In genomic region chr9:116442528-116442927, GRCh38 we compare ENCODE assay signal across 20 cellular contexts.
DNase-seq lines count a peak whose midpoint lies in the region; ATAC-seq, FAIRE-seq and TF ChIP-seq lines count a peak whose summit lies in the region.
"Had no signal": no experiment of that assay in that cellular context is flagged by ENCODE, and none has a peak within 500 bp of the region (broad histone marks: within the 10 kb centered on the region; RNA-seq: fewer than 3 reads in every experiment).

No MANE protein-coding gene starts in this region.

- no peaks in the 10 kb centered on the region for H3K9me3 ChIP-seq in HepG2 (ENCODE audit: low read length)
- H3K9me3 ChIP-seq in right lobe of liver: no peaks in the 10 kb centered on the region
- H3K9me3 ChIP-seq in K562 (replicated peaks; ENCODE audit: control insufficient read depth, insufficient read depth, low read depth, low read length): no peaks in the 10 kb centered on the region
- H3K9me3 ChIP-seq: BE2C, BLaER1 had no signal

- TF ChIP-seq POLR2A in HepG2 (IDR thresholded peaks at IDR 0.05; ENCODE audit: insufficient read depth in 1 of 2, low read depth in 2 of 2, low read length in 2 of 2) (no peak), right lobe of liver (IDR thresholded peaks at IDR 0.05) (no peak), K562 (conservative IDR thresholded peaks at IDR 0.05) (no peak)

- CTCF ChIA-PET in HepG2 (lab: Yijun Ruan, JAX; ENCODE audit: low intra/inter-chr PET ratio, low total read pairs) (no interaction called here), K562 (lab: Yijun Ruan, JAX; ENCODE audit: low intra/inter-chr PET ratio) (interaction anchor here (0.6 kb wide), 1 partner anchor 18 kb away, joined by 4 read pairs; no protein-coding TSS in a partner anchor)

- no peak overlapping the region for H2AFZ ChIP-seq in HepG2 (ENCODE audit: low read length)
- no peak overlapping the region for H2AFZ ChIP-seq in K562 (ENCODE audit: low read depth, low read length)

- H3K4me3 ChIP-seq in HepG2 (replicated peaks in 1 of 3; ENCODE audit: insufficient read depth in 1 of 3, low read depth in 2 of 3, low read length in 3 of 3): no peak overlapping the region
- H3K4me3 ChIP-seq in right lobe of liver: no peak overlapping the region
- no peak overlapping the region for H3K4me3 ChIP-seq in K562
- H3K4me3 ChIP-seq: BLaER1 had no signal

- POLR2A ChIA-PET in HepG2 (lab: Yijun Ruan, JAX): no interaction called here
- POLR2A ChIA-PET in K562 (lab: Yijun Ruan, JAX): interaction anchor here (1.2 kb wide), 1 partner anchor 20 kb away, joined by 3 read pairs; no protein-coding TSS in a partner anchor

- in situ Hi-C loops in HepG2 (cut with HindIII; ENCODE audit: extremely low pct_ligation_motif_present, low pct_unique_long_range_greater_than_20kb): no loop called here
- in situ Hi-C loops in K562 (cut with MboI): no loop called here

- H3K4me1 ChIP-seq in HepG2 (ENCODE audit: insufficient read depth, low read length) (no peaks in the 10 kb centered on the region), right lobe of liver (no peaks in the 10 kb centered on the region), K562 (replicated peaks in 1 of 2; ENCODE audit: control insufficient read depth in 2 of 2, insufficient read depth in 2 of 2, low read length in 2 of 2) (peaks cover 9 to 31% of the 10 kb centered on the region in 2 experiments; a peak in 4 of 5 replicates)
- H3K4me1 ChIP-seq: BE2C had no signal

- BruUV-seq in HepG2 (replicated peaks; lab: Mats Ljungman, UMichigan): no TSS peak
- BruUV-seq in K562 (replicated peaks; lab: Mats Ljungman, UMichigan): no TSS peak

- no peak for TF ChIP-seq EP300 in HepG2 (IDR thresholded peaks at IDR 0.05; ENCODE audit: low read depth in 2 of 2, low read length in 2 of 2)
- TF ChIP-seq EP300 in HepG2 (CRISPR knock-in tag; IDR thresholded peaks at IDR 0.05; ENCODE audit: borderline replicate concordance): no peak
- TF ChIP-seq EP300 in K562 (IDR thresholded peaks at IDR 0.05; ENCODE audit: low read length): no peak

- no peaks in the 10 kb centered on the region for H4K20me1 ChIP-seq in HepG2 (ENCODE audit: insufficient read depth, low read length)
- no peaks in the 10 kb centered on the region for H4K20me1 ChIP-seq in K562 (replicated peaks; ENCODE audit: control insufficient read depth, insufficient read depth, low read length)
- H4K20me1 ChIP-seq: BLaER1 had no signal

- H3K9me1 ChIP-seq in K562 (ENCODE audit: control insufficient read depth, insufficient read depth, low read length): no peaks in the 10 kb centered on the region

- TF ChIP-seq CTCF in HepG2 (CRISPR knock-in tag; IDR thresholded peaks at IDR 0.05): no peak
- TF ChIP-seq CTCF in right lobe of liver (IDR thresholded peaks at IDR 0.05): no peak
- no peak for TF ChIP-seq CTCF in K562 (IDR thresholded peaks at IDR 0.05 in 2 of 3, conservative IDR thresholded peaks at IDR 0.05 in 1 of 3; ENCODE audit: insufficient read depth in 2 of 3, low read depth in 1 of 3, low read length in 3 of 3)

- intact Hi-C loops in HepG2 (cut with micrococcal nuclease; ENCODE audit: unreplicated experiment) (no loop called here), right lobe of liver (cut with DNase I) (no loop called here), K562 (cut with micrococcal nuclease) (no loop called here)

- ATAC-seq in HepG2: no peak
- no peak for ATAC-seq in right lobe of liver
- no peak for ATAC-seq in K562

- H3K79me2 ChIP-seq in HepG2 (ENCODE audit: insufficient read depth, low read length) (no peaks in the 10 kb centered on the region), K562 (ENCODE audit: control insufficient read depth, insufficient read depth, low read length) (no peaks in the 10 kb centered on the region)

- H3K27ac ChIP-seq in HepG2 (ENCODE audit: extremely low read length, insufficient read depth, low read length) (no peak overlapping the region), right lobe of liver (no peak overlapping the region), K562 (ENCODE audit: extremely low read depth, low read depth, low read length) (no peak overlapping the region)
- H3K27ac ChIP-seq: 22Rv1, BLaER1 had no signal

- DNase-seq in HepG2 (ENCODE audit: low spot score) (no peak), right lobe of liver (no peak), K562 (ENCODE audit: extremely low read depth in 1 of 4, low spot score in 3 of 4) (no peak), DMS153 treated with DMSO at 0.1 percent for 48 hours (lab: John Stamatoyannopoulos, UW; ENCODE audit: unreplicated experiment) (no peak)
- no peak for DNase-seq in activated CD4-positive, alpha-beta T cell treated with anti-CD3 and anti-CD28 coated beads, Interleukin-2, amount 50 U/mL, for 1 hour
- DNase-seq: ACHN; BE2C; C1 segment of cervical spinal cord; CD4-positive, alpha-beta memory T cell; CD4-positive, CD25-positive, alpha-beta regulatory T cell; CD8-positive, alpha-beta memory T cell; COR-L47; DMS 273 treated with DMSO at 0.1 percent for 48 hours; DMS153; DMS79 treated with DMSO at 0.1 percent for 48 hours; GF-D8 had no signal

- no peak for FAIRE-seq in HepG2 (lab: Jason Lieb, UNC)
- FAIRE-seq in K562 (lab: Jason Lieb, UNC): no peak
- FAIRE-seq: G401.6, GM19239 had no signal

- H3K36me3 ChIP-seq in HepG2 (replicated peaks in 1 of 2; ENCODE audit: control insufficient read depth in 1 of 2, insufficient read depth in 2 of 2, low read length in 2 of 2) (0 out of 5 replicates have a peak, but pooled peaks cover 0 to 5% of the 10 kb centered on the region in 2 experiments), right lobe of liver (no peaks in the 10 kb centered on the region), K562 (ENCODE audit: control insufficient read depth, insufficient read depth, low read length) (no peaks in the 10 kb centered on the region)
- H3K36me3 ChIP-seq: BLaER1 had no signal

- no peak overlapping the region for H3K9ac ChIP-seq in HepG2 (ENCODE audit: insufficient read depth, low read depth, low read length)
- H3K9ac ChIP-seq in K562 (ENCODE audit: insufficient read depth in 1 of 2, low read depth in 2 of 2, low read length in 2 of 2): no peak overlapping the region
- H3K9ac ChIP-seq: BLaER1 had no signal

- TF ChIP-seq RAD21 in HepG2 (CRISPR knock-in tag; IDR thresholded peaks at IDR 0.05) (no peak), K562 (CRISPR knock-in tag; conservative IDR thresholded peaks at IDR 0.05 in 1 of 2, IDR thresholded peaks at IDR 0.05 in 1 of 2) (no peak)

- H3K27me3 ChIP-seq in HepG2 (ENCODE audit: control insufficient read depth in 1 of 2, insufficient read depth in 2 of 2, low read length in 2 of 2) (no peaks in the 10 kb centered on the region), right lobe of liver (no peaks in the 10 kb centered on the region), K562 (ENCODE audit: control insufficient read depth in 2 of 2, insufficient read depth in 2 of 2, low read length in 2 of 2) (no peaks in the 10 kb centered on the region)
- H3K27me3 ChIP-seq: BE2C, BLaER1 had no signal

- H3K4me2 ChIP-seq in HepG2 (ENCODE audit: low read depth, low read length) (no peak overlapping the region), K562 (ENCODE audit: insufficient read depth, low read length) (no peak overlapping the region)
- H3K4me2 ChIP-seq: BLaER1 had no signal

TF ChIP-seq in HepG2, 621 proteins besides CTCF, POLR2A, EP300 and RAD21 (continues in another document):
- no peak for TF ChIP-seq ZMYM2 (CRISPR knock-in tag; IDR thresholded peaks at IDR 0.05)
- TF ChIP-seq MAFF (IDR thresholded peaks at IDR 0.05; ENCODE audit: low read depth, low read length): peak; percentile 94
- TF ChIP-seq, protein P1, sequence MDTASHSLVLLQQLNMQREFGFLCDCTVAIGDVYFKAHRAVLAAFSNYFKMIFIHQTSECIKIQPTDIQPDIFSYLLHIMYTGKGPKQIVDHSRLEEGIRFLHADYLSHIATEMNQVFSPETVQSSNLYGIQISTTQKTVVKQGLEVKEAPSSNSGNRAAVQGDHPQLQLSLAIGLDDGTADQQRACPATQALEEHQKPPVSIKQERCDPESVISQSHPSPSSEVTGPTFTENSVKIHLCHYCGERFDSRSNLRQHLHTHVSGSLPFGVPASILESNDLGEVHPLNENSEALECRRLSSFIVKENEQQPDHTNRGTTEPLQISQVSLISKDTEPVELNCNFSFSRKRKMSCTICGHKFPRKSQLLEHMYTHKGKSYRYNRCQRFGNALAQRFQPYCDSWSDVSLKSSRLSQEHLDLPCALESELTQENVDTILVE (CRISPR knock-in tag; IDR thresholded peaks at IDR 0.05): no peak
- peak; percentile 89 to 97 for TF ChIP-seq MAFK (conservative IDR thresholded peaks at IDR 0.05 in 1 of 2, IDR thresholded peaks at IDR 0.05 in 1 of 2; ENCODE audit: low read length in 2 of 2)
- TF ChIP-seq SP1 (IDR thresholded peaks at IDR 0.05): no peak
- TF ChIP-seq SP1 (CRISPR knock-in tag; IDR thresholded peaks at IDR 0.05): no peak

TF ChIP-seq in K562, 482 proteins besides CTCF, POLR2A, EP300 and RAD21 (continues in another document):
- TF ChIP-seq HEY1 (CRISPR knock-in tag; IDR thresholded peaks at IDR 0.05; ENCODE audit: borderline replicate concordance) (no peak), HOMEZ (CRISPR knock-in tag; IDR thresholded peaks at IDR 0.05) (no peak), MTF1 (CRISPR knock-in tag; IDR thresholded peaks at IDR 0.05; ENCODE audit: borderline replicate concordance) (no peak)

Comparison
In these comparisons a context has a peak if more than half of its experiments do, and no peak if none do; other contexts are left out.
1. Of the 241 proteins assayed by ChIP-seq in both HepG2 and K562: peak only in HepG2: none; only in K562: MAFG; in both: MAFF and MAFK; in neither: 238.